ENCODE assay signal across 9 cellular contexts in the genomic region with DNA sequence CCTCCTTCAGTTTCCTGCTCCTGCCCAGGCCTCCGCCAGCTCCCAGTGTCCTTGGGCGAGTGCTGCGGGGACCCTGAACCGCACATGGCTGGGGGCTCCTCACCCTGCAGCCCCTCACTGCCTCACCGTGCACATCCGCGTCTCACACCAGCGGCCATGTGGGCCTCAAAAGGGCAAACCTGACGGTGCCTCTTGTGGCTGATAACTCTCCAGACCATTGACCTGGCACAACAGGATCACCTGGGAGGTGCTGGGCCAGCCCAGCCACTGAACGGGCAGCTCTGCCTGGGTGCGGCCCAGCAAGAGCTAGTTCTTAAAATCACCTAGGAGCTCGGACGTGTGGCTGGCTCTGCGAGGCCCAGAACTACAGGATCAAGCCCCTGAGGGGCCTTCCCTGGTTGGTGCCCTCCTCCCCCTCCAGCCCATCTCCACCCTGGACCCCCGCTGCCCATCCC. TPM values are rescaled to one million over a fixed set of nuclear protein-coding genes. Genes with fewer than 3 reads are reported as not detected.
DNase-seq lines count a peak whose midpoint lies in the region; ATAC-seq and TF ChIP-seq lines count a peak whose summit lies in the region.
"Had no signal": no experiment of that assay in that cellular context is flagged by ENCODE, and none has a peak within 500 bp of the region (broad histone marks: within the 10 kb centered on the region; RNA-seq: fewer than 3 reads in every experiment).

No MANE protein-coding gene starts in this region.

- in situ Hi-C loops in Caki2 (cut with HindIII; ENCODE audit: low pct_unique_long_range_greater_than_20kb, low sequenced_read_pairs) = no loop called here

- no peak for TF ChIP-seq POLR2A in Peyer's patch (IDR thresholded peaks at IDR 0.05)

- peak overlapping the region; percentile 85 for H3K27ac Mint-ChIP-seq in osteocyte (ENCODE audit: unreplicated experiment)

- peaks cover 0 to 18% (median 2%) of the 10 kb centered on the region in 4 donors for H3K4me1 ChIP-seq in Peyer's patch
- peaks cover 67% of the 10 kb centered on the region for H3K4me1 ChIP-seq in effector memory CD4-positive, alpha-beta T cell (ENCODE audit: control insufficient read depth, insufficient read depth, low read length, poor library complexity, severe bottlenecking)

- H3K27me3 Mint-ChIP-seq in osteocyte (ENCODE audit: unreplicated experiment) = no peaks in the 10 kb centered on the region

- H3K4me1 Mint-ChIP-seq in osteocyte (ENCODE audit: unreplicated experiment) = peaks cover 36% of the 10 kb centered on the region

- TF ChIP-seq CTCF in Peyer's patch (IDR thresholded peaks at IDR 0.05) (no peak), osteocyte (IDR thresholded peaks at IDR 0.05) (no peak)

- no peaks in the 10 kb centered on the region for H3K27me3 ChIP-seq in Peyer's patch
- H3K27me3 ChIP-seq in effector memory CD4-positive, alpha-beta T cell (replicated peaks; ENCODE audit: control insufficient read depth, insufficient read depth, low read length, poor library complexity, severe bottlenecking) = no peaks in the 10 kb centered on the region

- intact Hi-C loops in posterior vena cava (cut with DNase I) = no loop called here

- H3K36me3 Mint-ChIP-seq in osteocyte (ENCODE audit: unreplicated experiment) = peaks cover 2% of the 10 kb centered on the region

- DNase-seq in Caki2 (ENCODE audit: low read depth) (peak; percentile 35), Peyer's patch (peak in 1 of 3 donors; percentile 50), osteocyte (ENCODE audit: extremely low spot score, unreplicated experiment) (no peak), midbrain (lab: John Stamatoyannopoulos, UW) (no peak), posterior vena cava (ENCODE audit: low spot score) (no peak), middle frontal gyrus (ENCODE audit: extremely low spot score, low spot score) (no peak)
- no peak for DNase-seq in effector memory CD4-positive, alpha-beta T cell

- peak overlapping the region in 3 of 4 donors; percentile 6 to 40 (median 27) for H3K4me3 ChIP-seq in Peyer's patch
- H3K4me3 ChIP-seq in effector memory CD4-positive, alpha-beta T cell (ENCODE audit: insufficient read depth, low read depth, low read length, poor library complexity, severe bottlenecking) = peak overlapping the region; percentile 38

- H3K4me3 Mint-ChIP-seq in osteocyte (ENCODE audit: unreplicated experiment) = no peak overlapping the region

- H3K36me3 ChIP-seq in Peyer's patch = no peaks in the 10 kb centered on the region
- no peaks in the 10 kb centered on the region for H3K36me3 ChIP-seq in effector memory CD4-positive, alpha-beta T cell (ENCODE audit: control insufficient read depth, insufficient read depth, low read length)

- no peaks in the 10 kb centered on the region for H3K9me3 Mint-ChIP-seq in osteocyte (ENCODE audit: unreplicated experiment)

- ATAC-seq in HG03159 (IDR thresholded peaks at IDR 0.05; ENCODE audit: unreplicated experiment) = no peak

- peak overlapping the region; percentile 34 to 75 (median 66) for H3K27ac ChIP-seq in Peyer's patch
- H3K27ac ChIP-seq in effector memory CD4-positive, alpha-beta T cell (ENCODE audit: insufficient read depth, low read length, poor library complexity, severe bottlenecking) = peak overlapping the region; percentile 81

- no peaks in the 10 kb centered on the region for H3K9me3 ChIP-seq in Peyer's patch
- no peaks in the 10 kb centered on the region for H3K9me3 ChIP-seq in effector memory CD4-positive, alpha-beta T cell (ENCODE audit: control insufficient read depth, low read length)

RNA-seq across cellular contexts. Expression of a gene that starts 4.1 kb away (rescaled TPM):
- not detected in 2 replicates for total RNA-seq in Caki2 (2014; rRNA removed; shearing (Covaris generic); ENCODE audit: low replicate concordance)
- total RNA-seq in Peyer's patch (1 to 10 TPM in 2 of 4 donors, not detected in 2; 1.5 to 3.3 TPM), osteocyte (not detected in 2 replicates), posterior vena cava (1 to 10 TPM; 3.5 to 7.8 TPM)
- total RNA-seq: LHCN-M2 had no signal

RNA-seq across cellular contexts. Expression of a gene that starts 20.1 kb away (rescaled TPM):
- 43.6 and 58.4 TPM in 2 replicates for total RNA-seq in Caki2 (2014; rRNA removed; shearing (Covaris generic); ENCODE audit: low replicate concordance)
- total RNA-seq in Peyer's patch = 10 to 100 TPM; 34.9 to 61.1 (median 37.4) TPM
- 58.6 and 58.8 TPM in 2 replicates for total RNA-seq in osteocyte
- total RNA-seq in posterior vena cava = 10 to 100 TPM; 35.9 to 43.8 TPM

RNA-seq across cellular contexts. Expression of a gene that starts 26.4 kb away (rescaled TPM):
- total RNA-seq in Caki2 (2014; rRNA removed; shearing (Covaris generic); ENCODE audit: low replicate concordance) = 55.4 and 62.2 TPM in 2 replicates
- total RNA-seq in Peyer's patch = 10 to 100 TPM; 20.0 to 20.6 (median 20.2) TPM
- 14.9 and 16.1 TPM in 2 replicates for total RNA-seq in osteocyte
- total RNA-seq in posterior vena cava = 1 to 10 TPM; 8.3 to 9.7 TPM

RNA-seq across cellular contexts. Expression of a gene that starts 49.0 kb away (rescaled TPM):
- 224 and 258 TPM in 2 replicates for total RNA-seq in Caki2 (2014; rRNA removed; shearing (Covaris generic); ENCODE audit: low replicate concordance)
- 100 to 1,000 TPM; 116 to 338 (median 155) TPM for total RNA-seq in Peyer's patch
- 310 and 312 TPM in 2 replicates for total RNA-seq in osteocyte
- 100 to 1,000 TPM; 223 to 237 TPM for total RNA-seq in posterior vena cava
